ENCODE assay signal across 8 cellular contexts in the genomic region with DNA sequence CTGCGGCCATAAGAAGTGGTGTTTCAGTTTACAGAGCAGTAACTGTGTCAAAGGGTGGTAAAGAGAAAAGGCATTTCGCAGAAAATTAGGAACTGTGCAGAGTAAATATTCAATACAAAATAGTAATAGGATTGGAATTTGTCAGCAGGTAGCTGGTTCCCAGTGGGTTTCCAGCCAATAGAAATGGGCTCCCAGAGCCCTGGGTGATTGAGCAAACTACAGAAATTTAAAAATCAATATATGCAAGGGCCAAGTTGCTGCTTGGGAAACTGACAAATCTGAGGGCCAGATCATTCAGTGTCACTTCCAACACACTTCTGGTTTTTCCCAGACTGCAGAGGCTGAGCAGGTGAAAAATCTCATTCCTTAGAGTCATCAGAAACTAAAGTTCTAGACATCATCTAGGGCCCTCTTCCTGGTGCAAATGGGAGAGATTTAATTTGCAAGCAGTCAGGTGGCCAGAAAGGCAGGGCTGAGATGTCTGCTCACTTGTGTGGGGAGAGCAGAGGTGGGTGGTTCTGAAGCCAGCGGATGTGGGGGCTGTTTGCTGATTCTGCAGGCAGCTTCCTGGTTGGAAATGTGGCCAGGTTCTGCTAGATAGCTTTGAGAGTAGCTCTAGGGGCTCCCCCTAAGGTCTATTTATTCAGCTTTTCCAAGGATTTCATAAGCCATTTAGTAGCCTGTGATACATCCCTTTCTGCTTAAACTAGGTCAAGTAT.
A peak's percentile ranks its signal among the peaks of the same experiment; 100 is the strongest.
DNase-seq lines count a peak whose midpoint lies in the region; ATAC-seq and TF ChIP-seq lines count a peak whose summit lies in the region.

No MANE protein-coding gene starts in this region.

- peaks cover 2% of the 10 kb centered on the region for H3K9me3 Mint-ChIP-seq in activated naive CD8-positive, alpha-beta T cell treated with anti-CD3 and anti-CD28 coated beads, Interleukin-2, amount 50 U/mL, for 24 hours
- H3K9me3 Mint-ChIP-seq in endodermal cell = peaks cover 1% of the 10 kb centered on the region

- peaks cover 3% of the 10 kb centered on the region for H3K36me3 Mint-ChIP-seq in activated naive CD8-positive, alpha-beta T cell treated with anti-CD3 and anti-CD28 coated beads, Interleukin-2, amount 50 U/mL, for 24 hours (ENCODE audit: low read depth)
- no peaks in the 10 kb centered on the region for H3K36me3 Mint-ChIP-seq in endodermal cell (ENCODE audit: low read depth)

- peak; percentile 38 to 46 for DNase-seq in activated CD4-positive, alpha-beta T cell treated with anti-CD3 and anti-CD28 coated beads, Interleukin-2, amount 50 U/mL, for 4 hours
- peak; percentile 52 for DNase-seq in activated naive CD8-positive, alpha-beta T cell treated with anti-CD3 and anti-CD28 coated beads, Interleukin-2, amount 50 U/mL, for 24 hours
- peak in 2 of 3 donors; percentile 28 to 37 for DNase-seq in stimulated activated CD4-positive, alpha-beta T cell treated with anti-CD3 and anti-CD28 coated beads, TNF-alpha, amount 100 ng/mL, for 48 hours (ENCODE audit: low read depth in 3 of 3)
- DNase-seq in NCI-H526 (lab: John Stamatoyannopoulos, UW) (no peak), endodermal cell (no peak), Karpas-422 (no peak)

- H3K27me3 ChIP-seq in endodermal cell (ENCODE audit: control insufficient read depth, insufficient read depth, low read length, poor library complexity, severe bottlenecking) (no peaks in the 10 kb centered on the region), Karpas-422 (ENCODE audit: low read length) (no peaks in the 10 kb centered on the region)

- WGBS in endodermal cell (ENCODE audit: insufficient coverage in 1 of 2, insufficient read length in 1 of 2), 2 experiments = 94 to 100% methylated on average over 1 to 3 of the region's 3 CpGs

- no peaks in the 10 kb centered on the region for H3K9me2 ChIP-seq in Karpas-422 (replicated peaks; ENCODE audit: insufficient read depth, low read length)

- H4K20me1 ChIP-seq in Karpas-422 (ENCODE audit: insufficient read depth, low read depth, low read length) = no peaks in the 10 kb centered on the region

- no peak overlapping the region for H3K4me2 ChIP-seq in Karpas-422 (ENCODE audit: low read depth, low read length, poor library complexity, severe bottlenecking)

- H3K4me1 Mint-ChIP-seq in activated naive CD8-positive, alpha-beta T cell treated with anti-CD3 and anti-CD28 coated beads, Interleukin-2, amount 50 U/mL, for 24 hours = peaks cover 52% of the 10 kb centered on the region
- peaks cover 3% of the 10 kb centered on the region for H3K4me1 Mint-ChIP-seq in endodermal cell

- H3K36me3 ChIP-seq in KOPT-K1 (ENCODE audit: insufficient read depth, low read length) = no peaks in the 10 kb centered on the region
- H3K36me3 ChIP-seq in endodermal cell (ENCODE audit: control insufficient read depth, insufficient read depth, low read length) = no peaks in the 10 kb centered on the region
- H3K36me3 ChIP-seq in Karpas-422 (ENCODE audit: insufficient read depth, low read length) = no peaks in the 10 kb centered on the region

- H3K4me3 Mint-ChIP-seq in activated naive CD8-positive, alpha-beta T cell treated with anti-CD3 and anti-CD28 coated beads, Interleukin-2, amount 50 U/mL, for 24 hours = no peak overlapping the region
- H3K4me3 Mint-ChIP-seq in endodermal cell = no peak overlapping the region

- no peak for TF ChIP-seq CTCF in endodermal cell (conservative IDR thresholded peaks at IDR 0.05)

- H3K27ac Mint-ChIP-seq in activated naive CD8-positive, alpha-beta T cell treated with anti-CD3 and anti-CD28 coated beads, Interleukin-2, amount 50 U/mL, for 24 hours = peak overlapping the region; percentile 57
- no peak overlapping the region for H3K27ac Mint-ChIP-seq in endodermal cell

- H3K4me1 ChIP-seq in endodermal cell (ENCODE audit: control insufficient read depth, insufficient read depth, low read length) = no peaks in the 10 kb centered on the region
- no peaks in the 10 kb centered on the region for H3K4me1 ChIP-seq in Karpas-422 (ENCODE audit: low read length)

- H3K4me3 ChIP-seq in endodermal cell (ENCODE audit: low read length) (no peak overlapping the region), Karpas-422 (ENCODE audit: low read length) (no peak overlapping the region)

- H3K9me3 ChIP-seq in KOPT-K1 (ENCODE audit: insufficient read depth, low read length, poor library complexity, severe bottlenecking) = peaks cover 2% of the 10 kb centered on the region
- H3K9me3 ChIP-seq in endodermal cell (ENCODE audit: control insufficient read depth, low read length) = peaks cover 3% of the 10 kb centered on the region
- H3K9me3 ChIP-seq in Karpas-422 (ENCODE audit: low read length) = no peaks in the 10 kb centered on the region

- peak overlapping the region; percentile 83 for H3K27ac ChIP-seq in KOPT-K1 (ENCODE audit: low read depth, low read length, poor library complexity, severe bottlenecking)
- no peak overlapping the region for H3K27ac ChIP-seq in endodermal cell (ENCODE audit: low read depth, low read length)
- no peak overlapping the region for H3K27ac ChIP-seq in Karpas-422 (ENCODE audit: low read length)

- ATAC-seq in activated naive CD8-positive, alpha-beta T cell treated with anti-CD3 and anti-CD28 coated beads, Interleukin-2, amount 50 U/mL, for 24 hours = peak; percentile 86
- no peak for ATAC-seq in GM21619 (IDR thresholded peaks at IDR 0.05; ENCODE audit: unreplicated experiment)

- H3K9ac ChIP-seq in endodermal cell (ENCODE audit: extremely low read depth, low read length, poor library complexity, severe bottlenecking) = no peak overlapping the region
- H3K9ac ChIP-seq in Karpas-422 (ENCODE audit: low read length) = no peak overlapping the region

- H2AFZ ChIP-seq in Karpas-422 (ENCODE audit: low read length) = no peak overlapping the region

- H3K27me3 Mint-ChIP-seq in activated naive CD8-positive, alpha-beta T cell treated with anti-CD3 and anti-CD28 coated beads, Interleukin-2, amount 50 U/mL, for 24 hours = no peaks in the 10 kb centered on the region
- H3K27me3 Mint-ChIP-seq in endodermal cell (ENCODE audit: insufficient read depth) = peaks cover 3% of the 10 kb centered on the region

- no peaks in the 10 kb centered on the region for H3K79me2 ChIP-seq in Karpas-422 (ENCODE audit: low read length)

Comparison
In these comparisons a context has a peak if more than half of its experiments do, and no peak if none do; other contexts are left out.
1. DNase-seq: peak in activated CD4-positive, alpha-beta T cell treated with anti-CD3 and anti-CD28 coated beads, Interleukin-2, amount 50 U/mL, for 4 hours (2 of 2), activated naive CD8-positive, alpha-beta T cell treated with anti-CD3 and anti-CD28 coated beads, Interleukin-2, amount 50 U/mL, for 24 hours (single experiment) and stimulated activated CD4-positive, alpha-beta T cell treated with anti-CD3 and anti-CD28 coated beads, TNF-alpha, amount 100 ng/mL, for 48 hours (2 of 3); none in NCI-H526 (0 of 2), endodermal cell (single experiment) and Karpas-422 (single experiment).